ENCODE assay signal across 8 cellular contexts in genomic region chr1:53393325-53393792, GRCh38.
DNase-seq lines count a peak whose midpoint lies in the region; ATAC-seq, FAIRE-seq and TF ChIP-seq lines count a peak whose summit lies in the region.

No MANE protein-coding gene starts in this region.

- ATAC-seq in pancreas (peak; percentile 80 to 95 (median 93)), GM21717 (IDR thresholded peaks at IDR 0.05; ENCODE audit: unreplicated experiment) (no peak)

- no peaks in the 10 kb centered on the region for H3K36me3 ChIP-seq in pancreas

- H3K27ac ChIP-seq in pancreas = no peak overlapping the region

- no peaks in the 10 kb centered on the region for H3K9me3 ChIP-seq in pancreas

- WGBS in pancreas, 2 donors = 12% methylated on average over 10 of the region's 10 CpGs

- peaks cover 27% of the 10 kb centered on the region for H3K4me1 Mint-ChIP-seq in type B pancreatic cell (ENCODE audit: unreplicated experiment)

- intact Hi-C loops in pancreas (cut with DNase I) = loop anchor here in 1 of 3 donors (10.0 kb wide), 1 partner anchor 119 kb away; no protein-coding TSS in a partner anchor

- H3K27me3 Mint-ChIP-seq in type B pancreatic cell = peaks cover 9% of the 10 kb centered on the region

- no peak for FAIRE-seq in pancreas (lab: Jason Lieb, UNC)

- no peaks in the 10 kb centered on the region for H3K9me3 Mint-ChIP-seq in type B pancreatic cell

- H3K36me3 Mint-ChIP-seq in type B pancreatic cell = no peaks in the 10 kb centered on the region

- peak; percentile 75 for DNase-seq in GM10266 (ENCODE audit: extremely low spot score)
- DNase-seq in Kasumi-1 (lab: John Stamatoyannopoulos, UW) = peak; percentile 47 to 52
- DNase-seq in SHP77 (lab: John Stamatoyannopoulos, UW) = peak; percentile 51 to 73
- peak; percentile 60 for DNase-seq in activated gamma-delta T cell treated with anti-CD3 and anti-CD28 coated beads, Interleukin-2, amount 50 U/mL, for 16 hours (ENCODE audit: low read depth)
- DNase-seq in globus pallidus (ENCODE audit: low spot score) = peak; percentile 60
- DNase-seq in pancreas = peak; percentile 40 to 93 (median 78)
- DNase-seq in type B pancreatic cell (ENCODE audit: extremely low spot score, unreplicated experiment) = peak; percentile 90

- no peak overlapping the region for H3K4me3 ChIP-seq in pancreas

- peak; percentile 88 for TF ChIP-seq CTCF in GM10266 (IDR thresholded peaks at IDR 0.05; ENCODE audit: control insufficient read depth, insufficient read depth, low read depth, missing control alignments)
- peak; percentile 88 to 97 (median 94) for TF ChIP-seq CTCF in pancreas (IDR thresholded peaks at IDR 0.05)
- TF ChIP-seq CTCF in type B pancreatic cell (conservative IDR thresholded peaks at IDR 0.05) = peak; percentile 98

- H3K27me3 ChIP-seq in pancreas = no peaks in the 10 kb centered on the region

- no peaks in the 10 kb centered on the region for H3K4me1 ChIP-seq in pancreas

- no peak overlapping the region for H3K27ac Mint-ChIP-seq in type B pancreatic cell

- H3K4me3 Mint-ChIP-seq in type B pancreatic cell = no peak overlapping the region
